Comparison of ENCODE assay signal across 9 cellular contexts in the genomic region with DNA sequence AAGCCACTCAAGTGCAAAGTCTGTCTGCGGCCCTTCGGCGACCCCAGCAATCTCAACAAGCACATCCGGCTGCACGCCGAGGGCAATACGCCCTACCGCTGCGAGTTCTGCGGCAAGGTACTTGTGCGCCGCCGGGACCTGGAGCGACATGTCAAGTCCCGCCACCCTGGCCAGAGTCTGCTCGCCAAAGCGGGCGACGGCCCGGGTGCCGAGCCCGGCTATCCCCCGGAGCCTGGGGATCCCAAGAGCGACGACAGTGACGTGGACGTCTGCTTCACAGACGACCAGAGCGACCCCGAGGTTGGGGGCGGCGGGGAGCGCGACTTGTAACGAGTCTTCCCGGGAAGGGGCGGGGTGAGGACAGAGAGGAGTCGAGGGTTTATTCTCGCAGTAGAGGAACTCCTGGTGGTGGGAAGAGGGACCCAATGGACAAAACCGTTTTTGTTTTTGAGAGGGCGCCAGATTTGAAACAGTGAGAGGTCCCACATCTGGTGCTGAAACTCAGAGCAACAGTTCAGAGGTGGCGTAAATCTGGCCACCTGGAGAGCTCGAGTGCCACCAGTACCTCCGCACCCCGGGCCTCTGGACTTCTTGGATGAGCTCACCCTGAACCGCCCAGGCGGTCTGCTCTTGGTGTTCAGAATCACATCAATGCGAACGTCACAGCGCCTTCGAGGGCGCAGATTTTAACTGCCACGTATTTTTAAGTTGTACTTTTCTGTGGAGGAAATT. TPM values are rescaled to one million over a fixed set of nuclear protein-coding genes. Genes with fewer than 3 reads are reported as not detected.
DNase-seq lines count a peak whose midpoint lies in the region; TF ChIP-seq lines count a peak whose summit lies in the region.
"Had no signal": no experiment of that assay in that cellular context is flagged by ENCODE, and none has a peak within 500 bp of the region (broad histone marks: within the 10 kb centered on the region; RNA-seq: fewer than 3 reads in every experiment).

No MANE protein-coding gene starts in this region.

- WGBS in H9 (ENCODE audit: extremely low coverage, insufficient read length, low lambda C conversion rate): no CpG with 5 or more reads among the region's 53 CpGs

- DNase-seq in GM13976 (ENCODE audit: low spot score) (peak; percentile 36), H9 (peak; percentile 75), NCI-H446 treated with DMSO at 0.1 percent for 48 hours (lab: John Stamatoyannopoulos, UW) (peak; percentile 32), chondrocyte (ENCODE audit: low spot score) (peak; percentile 89), neural crest cell (ENCODE audit: low read depth, low spot score) (no peak), GDM1 (lab: John Stamatoyannopoulos, UW) (no peak), EL (no peak)
- DNase-seq in activated CD4-positive, CD25-positive, alpha-beta regulatory T cell treated with anti-CD3 and anti-CD28 coated beads, Interleukin-2, amount 50 U/mL, for 72 hours: no peak

- H3K27ac ChIP-seq in H9 (ENCODE audit: insufficient read length, low read depth, low read length): no peak overlapping the region

- H2BK20ac ChIP-seq in H9 (ENCODE audit: low read depth, low read length, poor library complexity, severe bottlenecking): no peak overlapping the region

- no peak overlapping the region for H2BK120ac ChIP-seq in H9 (ENCODE audit: low read depth, low read length, poor library complexity, severe bottlenecking)

- H3K36me3 Mint-ChIP-seq in H9 (ENCODE audit: insufficient read depth in 1 of 3, low read depth in 3 of 3): peaks cover 0 to 4% (median 0%) of the 10 kb centered on the region in 3 experiments; a peak in 4 of 7 replicates
- H3K36me3 Mint-ChIP-seq in chondrocyte (ENCODE audit: low read depth): peaks cover 5% of the 10 kb centered on the region
- H3K36me3 Mint-ChIP-seq in neural crest cell (ENCODE audit: low read depth): peaks cover 3% of the 10 kb centered on the region

- in situ Hi-C loops in GM13976 (cut with MboI; ENCODE audit: low sequenced_read_pairs, unreplicated experiment): loop anchor here (25.0 kb wide), 1 partner anchor 848 kb away; a partner anchor contains a TSS

- no peak overlapping the region for H3T11ph ChIP-seq in H9 (ENCODE audit: low read length)

- H2BK12ac ChIP-seq in H9 (ENCODE audit: insufficient read length, low read depth, low read length): no peak overlapping the region

- H3K27me3 Mint-ChIP-seq in H9 (ENCODE audit: low read depth): peaks cover 99% of the 10 kb centered on the region
- H3K27me3 Mint-ChIP-seq in chondrocyte (ENCODE audit: low read depth): peaks cover 80% of the 10 kb centered on the region
- H3K27me3 Mint-ChIP-seq in neural crest cell (ENCODE audit: low read depth): peaks cover 97% of the 10 kb centered on the region

- peaks cover 11 to 28% of the 10 kb centered on the region in 2 experiments for H3K4me1 Mint-ChIP-seq in H9
- H3K4me1 Mint-ChIP-seq in chondrocyte (ENCODE audit: low read depth): peaks cover 9% of the 10 kb centered on the region
- peaks cover 6% of the 10 kb centered on the region for H3K4me1 Mint-ChIP-seq in neural crest cell

- H3K27ac Mint-ChIP-seq in H9 (no peak overlapping the region), chondrocyte (ENCODE audit: unreplicated experiment) (no peak overlapping the region), neural crest cell (ENCODE audit: unreplicated experiment) (no peak overlapping the region)

- H2BK5ac ChIP-seq in H9 (ENCODE audit: insufficient read length, low read length): no peak overlapping the region

- no peaks in the 10 kb centered on the region for H3K9me3 ChIP-seq in H9 (ENCODE audit: control insufficient read depth, low read depth, low read length)

- peak overlapping the region; percentile 40 for H3K4me2 ChIP-seq in H9 (ENCODE audit: insufficient read depth, insufficient read length, low read length)

- no peak overlapping the region for H2AFZ ChIP-seq in H9 (ENCODE audit: low read length)

- H4K8ac ChIP-seq in H9 (replicated peaks; ENCODE audit: insufficient read length, low read depth, low read length): no peak overlapping the region

- no peak overlapping the region for H3K4ac ChIP-seq in H9 (ENCODE audit: low read depth, low read length)

- no peak overlapping the region for H4K5ac ChIP-seq in H9 (ENCODE audit: insufficient read length, low read depth, low read length)

- peak overlapping the region; percentile 53 to 75 for H3K4me3 Mint-ChIP-seq in H9
- peak overlapping the region; percentile 60 for H3K4me3 Mint-ChIP-seq in chondrocyte (ENCODE audit: unreplicated experiment)
- H3K4me3 Mint-ChIP-seq in neural crest cell: peak overlapping the region; percentile 57

- no peak overlapping the region for H2BK15ac ChIP-seq in H9 (ENCODE audit: low read depth, low read length)

- H3K23ac ChIP-seq in H9 (ENCODE audit: insufficient read length, low read depth, low read length): no peak overlapping the region

- no peak overlapping the region for H4K91ac ChIP-seq in H9 (ENCODE audit: insufficient read length, low read depth, low read length)

- H3K79me2 ChIP-seq in H9 (ENCODE audit: insufficient read depth, low read length): no peaks in the 10 kb centered on the region

- H3K79me1 ChIP-seq in H9 (ENCODE audit: insufficient read depth, low read depth, low read length, poor library complexity, severe bottlenecking): no peaks in the 10 kb centered on the region

- TF ChIP-seq CTCF in GM13976 (IDR thresholded peaks at IDR 0.05; ENCODE audit: borderline replicate concordance, control extremely low read depth, extremely low read depth, insufficient read depth, missing control alignments) (no peak), H9 (conservative IDR thresholded peaks at IDR 0.05) (peak; percentile 37; the same call in 2 of the 3 replicates), chondrocyte (IDR thresholded peaks at IDR 0.05) (peak; percentile 14), neural crest cell (conservative IDR thresholded peaks at IDR 0.05) (peak; percentile 34)

- H3K4me1 ChIP-seq in H9 (ENCODE audit: insufficient read depth, low read length): no peaks in the 10 kb centered on the region

- H3K56ac ChIP-seq in H9 (ENCODE audit: insufficient read length, low read depth, low read length): no peak overlapping the region

- peaks cover 8% of the 10 kb centered on the region for H3K23me2 ChIP-seq in H9 (ENCODE audit: insufficient read length, low read depth, low read length, poor library complexity, severe bottlenecking)

- no peak overlapping the region for H3K14ac ChIP-seq in H9 (ENCODE audit: insufficient read depth, low read length)

- H3K9ac ChIP-seq in H9 (ENCODE audit: extremely low read depth, insufficient read length, low read length): no peak overlapping the region

- H3K18ac ChIP-seq in H9 (ENCODE audit: insufficient read length, low read depth, low read length): no peak overlapping the region

- no peak overlapping the region for H2AK5ac ChIP-seq in H9 (ENCODE audit: insufficient read length, low read length)

- H3K27me3 ChIP-seq in H9 (ENCODE audit: insufficient read depth, low read length): peaks cover 77% of the 10 kb centered on the region

- H3K9me3 Mint-ChIP-seq in H9: peaks cover 7 to 15% of the 10 kb centered on the region in 2 experiments
- peaks cover 3% of the 10 kb centered on the region for H3K9me3 Mint-ChIP-seq in chondrocyte (ENCODE audit: low read depth)
- H3K9me3 Mint-ChIP-seq in neural crest cell: peaks cover 3% of the 10 kb centered on the region

- H4K20me1 ChIP-seq in H9 (ENCODE audit: control insufficient read depth, insufficient read depth, insufficient read length): no peaks in the 10 kb centered on the region

RNA-seq across cellular contexts. Expression of a gene that starts 8.0 kb away (rescaled TPM):
- total RNA-seq in H9 (2021): 0.15 TPM in 1 of 2 replicates, not detected in the other
- total RNA-seq in chondrocyte: not detected in 3 replicates
- 0.09 and 0.14 TPM in 2 replicates for total RNA-seq in neural crest cell
- total RNA-seq: lung microvascular endothelial cell had no signal

RNA-seq across cellular contexts. Expression of a gene that starts 46.1 kb away (rescaled TPM):
- 109 and 112 TPM in 2 replicates for total RNA-seq in H9 (2021)
- total RNA-seq in chondrocyte: 35.0 to 45.0 TPM (median 35.5 TPM) in 3 replicates
- 45.5 and 56.4 TPM in 2 replicates for total RNA-seq in neural crest cell

Comparison
In these comparisons a context has a peak if more than half of its experiments do, and no peak if none do; other contexts are left out.
1. DNase-seq: peak in GM13976 (single experiment), H9 (single experiment), NCI-H446 treated with DMSO at 0.1 percent for 48 hours (single experiment) and chondrocyte (single experiment); none in neural crest cell (single experiment), GDM1 (single experiment), activated CD4-positive, CD25-positive, alpha-beta regulatory T cell treated with anti-CD3 and anti-CD28 coated beads, Interleukin-2, amount 50 U/mL, for 72 hours (single experiment) and EL (single experiment).
2. Peak in every context shown above with its lines, with median percentiles within 50 percentile points of each other: H3K4me3 Mint-ChIP-seq.